8 cellular contexts compared by ENCODE assay signal in genomic region chr10:132665946-132666732, GRCh38.
DNase-seq lines count a peak whose midpoint lies in the region; ATAC-seq and TF ChIP-seq lines count a peak whose summit lies in the region.

No MANE protein-coding gene starts in this region.

- H2BK5ac ChIP-seq in IMR-90 (ENCODE audit: low read depth, low read length, poor library complexity, severe bottlenecking): peak overlapping the region; percentile 78

- peak overlapping the region; percentile 86; the same call in 2 of the 3 replicates for H2BK15ac ChIP-seq in IMR-90 (ENCODE audit: low read depth, low read length)

- H3K4me3 ChIP-seq in IMR-90 (ENCODE audit: insufficient read depth, low read depth, low read length): no peak overlapping the region
- no peak overlapping the region for H3K4me3 ChIP-seq in adipocyte (ENCODE audit: low read length)
- H3K4me3 ChIP-seq in lung: no peak overlapping the region
- no peak overlapping the region for H3K4me3 ChIP-seq in colonic mucosa

- H3K27me3 ChIP-seq in IMR-90 (ENCODE audit: control insufficient read depth, insufficient read depth, low read length) (no peaks in the 10 kb centered on the region), adipocyte (replicated peaks; ENCODE audit: control insufficient read depth, insufficient read depth, low read length) (no peaks in the 10 kb centered on the region), lung (ENCODE audit: control insufficient read depth, insufficient read depth) (no peaks in the 10 kb centered on the region), colonic mucosa (no peaks in the 10 kb centered on the region)

- H3K14ac ChIP-seq in IMR-90 (replicated peaks; ENCODE audit: low read depth, low read length): peak overlapping the region; percentile 83

- peak overlapping the region; percentile 95 for H2AK5ac ChIP-seq in IMR-90 (ENCODE audit: low read depth, low read length)

- peak; percentile 2; the same call in 1 of the 2 replicates for TF ChIP-seq RAD21 in IMR-90 (IDR thresholded peaks at IDR 0.05; ENCODE audit: low read length)

- H4K5ac ChIP-seq in IMR-90 (ENCODE audit: low read depth, low read length): peak overlapping the region; percentile 1; the same call in 1 of the 2 replicates

- no peak overlapping the region; the same call in 1 of the 2 replicates for H3K9ac ChIP-seq in IMR-90 (ENCODE audit: low read depth, low read length)
- peak overlapping the region; percentile 54 for H3K9ac ChIP-seq in adipocyte (ENCODE audit: low read length)
- H3K9ac ChIP-seq in colonic mucosa (ENCODE audit: low read depth in 2 of 2, low read length in 2 of 2): no peak overlapping the region

- no TSS peak for BruUV-seq in IMR-90 (replicated peaks; lab: Mats Ljungman, UMichigan)

- ATAC-seq in IMR-90 (ENCODE audit: low read depth): peak; percentile 84
- ATAC-seq in lung (ENCODE audit: insufficient read depth, low FRiP score): peak; percentile 32
- no peak for ATAC-seq in GM18909 (IDR thresholded peaks at IDR 0.05; ENCODE audit: poor library complexity, unreplicated experiment)
- no peak for ATAC-seq in GM21447 (IDR thresholded peaks at IDR 0.05; ENCODE audit: unreplicated experiment)

- DNase-seq in COLO829 (ENCODE audit: low spot score) (peak; percentile 8), IMR-90 (peak; percentile 97), adipocyte (ENCODE audit: low read depth) (peak; percentile 70), lung (ENCODE audit: low spot score) (no peak), colonic mucosa (no peak), G401 (ENCODE audit: low spot score) (no peak)

- peak overlapping the region; percentile 73 for H3K23ac ChIP-seq in IMR-90 (ENCODE audit: low read depth, low read length)

- dilution Hi-C loops in IMR-90 (cut with HindIII; ENCODE audit: low sequenced_read_pairs, unreplicated experiment): no loop called here

- no peaks in the 10 kb centered on the region for H3K9me3 ChIP-seq in IMR-90 (ENCODE audit: control insufficient read depth, insufficient read depth, low read length)
- no peaks in the 10 kb centered on the region for H3K9me3 ChIP-seq in adipocyte (ENCODE audit: control insufficient read depth, low read length)
- H3K9me3 ChIP-seq in lung (ENCODE audit: control insufficient read depth in 2 of 2, insufficient read depth in 1 of 2, low read length in 1 of 2): peaks cover 0 to 2% of the 10 kb centered on the region in 2 donors
- H3K9me3 ChIP-seq in colonic mucosa: no peaks in the 10 kb centered on the region

- POLR2A ChIA-PET in IMR-90 (lab: Charles Lee; ENCODE audit: unreplicated experiment): no interaction called here

- 82% methylated on average over 5 of the region's 15 CpGs; no CpG with 5 or more reads in 1 of the 2 experiments for WGBS in IMR-90 (ENCODE audit: extremely low coverage in 2 of 2, insufficient read length in 1 of 2), 2 experiments
- 85 to 88% methylated on average over 15 of the region's 15 CpGs for WGBS in lung, 2 donors

- no peaks in the 10 kb centered on the region for H4K20me1 ChIP-seq in IMR-90 (ENCODE audit: insufficient read depth, low read length)

- H2BK20ac ChIP-seq in IMR-90 (ENCODE audit: low read depth, low read length): peak overlapping the region; percentile 34

- H3K27ac ChIP-seq in IMR-90 (ENCODE audit: insufficient read depth, low read length) (peak overlapping the region; percentile 75), lung (ENCODE audit: low read depth in 1 of 2, low read length in 1 of 2) (no peak overlapping the region), colonic mucosa (no peak overlapping the region)

- TF ChIP-seq CTCF in IMR-90 (conservative IDR thresholded peaks at IDR 0.05; ENCODE audit: low read depth, low read length) (no peak), lung (IDR thresholded peaks at IDR 0.05; ENCODE audit: control extremely low read depth, extremely low read depth) (no peak), colonic mucosa (IDR thresholded peaks at IDR 0.05) (no peak)

- peak overlapping the region; percentile 90 for H4K91ac ChIP-seq in IMR-90 (ENCODE audit: insufficient read depth, low read depth, low read length)

- H3K4me2 ChIP-seq in IMR-90 (ENCODE audit: low read depth, low read length): peak overlapping the region; percentile 32

- peak overlapping the region; percentile 78 for H2AK9ac ChIP-seq in IMR-90 (replicated peaks; ENCODE audit: low read depth, low read length, poor library complexity)

- H2AFZ ChIP-seq in IMR-90 (replicated peaks; ENCODE audit: low read length, poor library complexity): peak overlapping the region; percentile 64

- H3K4me1 ChIP-seq in IMR-90 (ENCODE audit: control insufficient read depth, insufficient read depth, low read length) (peaks cover 19% of the 10 kb centered on the region), adipocyte (ENCODE audit: control insufficient read depth, insufficient read depth, low read length) (peaks cover 20% of the 10 kb centered on the region), lung (ENCODE audit: control insufficient read depth in 2 of 2, insufficient read depth in 2 of 2, low read length in 2 of 2) (no peaks in the 10 kb centered on the region), colonic mucosa (no peaks in the 10 kb centered on the region)

- in situ Hi-C loops in IMR-90 (cut with MboI; ENCODE audit: low sequenced_read_pairs): loop anchor here (25.0 kb wide), 2 partner anchors 471 to 596 kb away; no protein-coding TSS in a partner anchor
- in situ Hi-C loops in G401 (cut with HindIII; ENCODE audit: low sequenced_read_pairs): no loop called here

- peak overlapping the region; percentile 59 for H3K4ac ChIP-seq in IMR-90 (ENCODE audit: low read depth, low read length)

- H3K18ac ChIP-seq in IMR-90 (ENCODE audit: low read depth, low read length): peak overlapping the region; percentile 39; the same call in 1 of the 2 replicates

- intact Hi-C loops in IMR-90 (cut with micrococcal nuclease) (no loop called here), colonic mucosa (cut with DNase I) (no loop called here)

- H3K9me1 ChIP-seq in IMR-90 (ENCODE audit: insufficient read depth, low read length): peaks cover 10% of the 10 kb centered on the region; the same call in 1 of the 2 replicates

- H3K56ac ChIP-seq in IMR-90 (ENCODE audit: extremely low read depth, insufficient read depth, low read length): peak overlapping the region; percentile 54

- H3K36me3 ChIP-seq in IMR-90 (ENCODE audit: control insufficient read depth, insufficient read depth, low read length) (no peaks in the 10 kb centered on the region), adipocyte (ENCODE audit: control insufficient read depth, insufficient read depth, low read length, severe bottlenecking) (no peaks in the 10 kb centered on the region), lung (ENCODE audit: control insufficient read depth in 2 of 2, insufficient read depth in 2 of 2, low read length in 2 of 2) (peaks cover 0 to 2% of the 10 kb centered on the region in 2 donors), colonic mucosa (no peaks in the 10 kb centered on the region)

- peak overlapping the region; percentile 30 to 86 for H4K8ac ChIP-seq in IMR-90 (ENCODE audit: low read depth in 2 of 2, low read length in 2 of 2)

- TF ChIP-seq POLR2A in IMR-90 (IDR thresholded peaks at IDR 0.05; ENCODE audit: low read depth, low read length): no peak

- peak overlapping the region; percentile 84 for H2BK120ac ChIP-seq in IMR-90 (ENCODE audit: low read depth, low read length)

- CTCF ChIA-PET in IMR-90 (lab: Yijun Ruan, JAX): interaction anchor here (1.4 kb wide), 1 partner anchor 11 kb away, joined by 4 read pairs; no protein-coding TSS in a partner anchor

- H3K79me1 ChIP-seq in IMR-90 (ENCODE audit: low read depth in 1 of 2, low read length in 2 of 2): peaks cover 17 to 33% of the 10 kb centered on the region in 2 experiments; a peak in 3 of 4 replicates

TF ChIP-seq in IMR-90, 13 proteins besides CTCF, POLR2A, EP300 and RAD21:
- peak; percentile 68 for TF ChIP-seq MAFK (IDR thresholded peaks at IDR 0.05; ENCODE audit: low read depth, low read length)
- TF ChIP-seq FOS (IDR thresholded peaks at IDR 0.05; ENCODE audit: low read depth, low read length): peak; percentile 88
- no peak for TF ChIP-seq RCOR1 (IDR thresholded peaks at IDR 0.05; ENCODE audit: insufficient replicate concordance, low read length)
- TF ChIP-seq USF2 (IDR thresholded peaks at IDR 0.05; ENCODE audit: low read depth, low read length): no peak
- no peak for TF ChIP-seq BHLHE40 (IDR thresholded peaks at IDR 0.05; ENCODE audit: low read depth, low read length)
- no peak for TF ChIP-seq ELK1 (IDR thresholded peaks at IDR 0.05; ENCODE audit: borderline replicate concordance, low read depth, low read length)
- TF ChIP-seq MAZ (IDR thresholded peaks at IDR 0.05; ENCODE audit: borderline replicate concordance, low read depth, low read length): peak; percentile 19; the same call in 1 of the 2 replicates
- TF ChIP-seq CHD1 (IDR thresholded peaks at IDR 0.05; ENCODE audit: low read depth, low read length): no peak
- peak; percentile 17; the same call in 1 of the 2 replicates for TF ChIP-seq CEBPB (IDR thresholded peaks at IDR 0.05; ENCODE audit: low read depth, low read length)
- 0 out of 2 replicates have a peak, but pooled peaks have one; percentile 30 for TF ChIP-seq NFE2L2 (IDR thresholded peaks at IDR 0.05; ENCODE audit: low read depth, low read length)
- no peak for TF ChIP-seq MXI1 (IDR thresholded peaks at IDR 0.05; ENCODE audit: borderline replicate concordance, low read depth, low read length)
- TF ChIP-seq RFX5 (IDR thresholded peaks at IDR 0.05; ENCODE audit: low read depth, low read length): no peak
- TF ChIP-seq SMC3 (IDR thresholded peaks at IDR 0.05; ENCODE audit: low read depth, low read length): no peak

Comparison
In these comparisons a context has a peak if more than half of its experiments do, and no peak if none do; other contexts are left out.
1. DNase-seq: peak in COLO829 (single experiment), IMR-90 (single experiment) and adipocyte (single experiment); none in lung (single experiment), colonic mucosa (single experiment) and G401 (single experiment).
2. ATAC-seq: peak in IMR-90 (single experiment) and lung (single experiment); none in GM18909 (single experiment) and GM21447 (single experiment).